1 cellular context compared by ENCODE assay signal in the genomic region with DNA sequence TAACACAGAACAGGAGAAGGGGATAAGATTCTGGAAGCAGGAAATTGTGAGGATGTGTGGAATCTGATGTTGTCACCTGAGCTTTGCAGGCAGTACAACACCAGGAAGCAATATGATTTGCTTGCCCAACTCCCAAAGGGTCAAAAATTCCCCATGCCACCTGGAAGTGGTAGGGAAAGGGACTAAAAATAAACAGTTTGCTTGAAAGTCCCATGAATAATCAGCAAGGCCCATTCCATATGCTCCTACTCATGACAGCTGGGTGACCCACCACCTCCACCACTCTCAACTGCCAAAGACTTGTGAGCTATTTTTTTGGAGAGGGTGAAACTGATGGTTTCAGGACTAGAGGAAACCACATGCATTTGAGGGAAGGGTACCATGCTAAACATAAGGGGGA.
TF ChIP-seq lines count a peak whose summit lies in the region.

No MANE protein-coding gene starts in this region.

TF ChIP-seq in H1, 55 proteins besides CTCF, POLR2A, EP300 and RAD21 (continued from another document):
- TF ChIP-seq, protein P1, sequence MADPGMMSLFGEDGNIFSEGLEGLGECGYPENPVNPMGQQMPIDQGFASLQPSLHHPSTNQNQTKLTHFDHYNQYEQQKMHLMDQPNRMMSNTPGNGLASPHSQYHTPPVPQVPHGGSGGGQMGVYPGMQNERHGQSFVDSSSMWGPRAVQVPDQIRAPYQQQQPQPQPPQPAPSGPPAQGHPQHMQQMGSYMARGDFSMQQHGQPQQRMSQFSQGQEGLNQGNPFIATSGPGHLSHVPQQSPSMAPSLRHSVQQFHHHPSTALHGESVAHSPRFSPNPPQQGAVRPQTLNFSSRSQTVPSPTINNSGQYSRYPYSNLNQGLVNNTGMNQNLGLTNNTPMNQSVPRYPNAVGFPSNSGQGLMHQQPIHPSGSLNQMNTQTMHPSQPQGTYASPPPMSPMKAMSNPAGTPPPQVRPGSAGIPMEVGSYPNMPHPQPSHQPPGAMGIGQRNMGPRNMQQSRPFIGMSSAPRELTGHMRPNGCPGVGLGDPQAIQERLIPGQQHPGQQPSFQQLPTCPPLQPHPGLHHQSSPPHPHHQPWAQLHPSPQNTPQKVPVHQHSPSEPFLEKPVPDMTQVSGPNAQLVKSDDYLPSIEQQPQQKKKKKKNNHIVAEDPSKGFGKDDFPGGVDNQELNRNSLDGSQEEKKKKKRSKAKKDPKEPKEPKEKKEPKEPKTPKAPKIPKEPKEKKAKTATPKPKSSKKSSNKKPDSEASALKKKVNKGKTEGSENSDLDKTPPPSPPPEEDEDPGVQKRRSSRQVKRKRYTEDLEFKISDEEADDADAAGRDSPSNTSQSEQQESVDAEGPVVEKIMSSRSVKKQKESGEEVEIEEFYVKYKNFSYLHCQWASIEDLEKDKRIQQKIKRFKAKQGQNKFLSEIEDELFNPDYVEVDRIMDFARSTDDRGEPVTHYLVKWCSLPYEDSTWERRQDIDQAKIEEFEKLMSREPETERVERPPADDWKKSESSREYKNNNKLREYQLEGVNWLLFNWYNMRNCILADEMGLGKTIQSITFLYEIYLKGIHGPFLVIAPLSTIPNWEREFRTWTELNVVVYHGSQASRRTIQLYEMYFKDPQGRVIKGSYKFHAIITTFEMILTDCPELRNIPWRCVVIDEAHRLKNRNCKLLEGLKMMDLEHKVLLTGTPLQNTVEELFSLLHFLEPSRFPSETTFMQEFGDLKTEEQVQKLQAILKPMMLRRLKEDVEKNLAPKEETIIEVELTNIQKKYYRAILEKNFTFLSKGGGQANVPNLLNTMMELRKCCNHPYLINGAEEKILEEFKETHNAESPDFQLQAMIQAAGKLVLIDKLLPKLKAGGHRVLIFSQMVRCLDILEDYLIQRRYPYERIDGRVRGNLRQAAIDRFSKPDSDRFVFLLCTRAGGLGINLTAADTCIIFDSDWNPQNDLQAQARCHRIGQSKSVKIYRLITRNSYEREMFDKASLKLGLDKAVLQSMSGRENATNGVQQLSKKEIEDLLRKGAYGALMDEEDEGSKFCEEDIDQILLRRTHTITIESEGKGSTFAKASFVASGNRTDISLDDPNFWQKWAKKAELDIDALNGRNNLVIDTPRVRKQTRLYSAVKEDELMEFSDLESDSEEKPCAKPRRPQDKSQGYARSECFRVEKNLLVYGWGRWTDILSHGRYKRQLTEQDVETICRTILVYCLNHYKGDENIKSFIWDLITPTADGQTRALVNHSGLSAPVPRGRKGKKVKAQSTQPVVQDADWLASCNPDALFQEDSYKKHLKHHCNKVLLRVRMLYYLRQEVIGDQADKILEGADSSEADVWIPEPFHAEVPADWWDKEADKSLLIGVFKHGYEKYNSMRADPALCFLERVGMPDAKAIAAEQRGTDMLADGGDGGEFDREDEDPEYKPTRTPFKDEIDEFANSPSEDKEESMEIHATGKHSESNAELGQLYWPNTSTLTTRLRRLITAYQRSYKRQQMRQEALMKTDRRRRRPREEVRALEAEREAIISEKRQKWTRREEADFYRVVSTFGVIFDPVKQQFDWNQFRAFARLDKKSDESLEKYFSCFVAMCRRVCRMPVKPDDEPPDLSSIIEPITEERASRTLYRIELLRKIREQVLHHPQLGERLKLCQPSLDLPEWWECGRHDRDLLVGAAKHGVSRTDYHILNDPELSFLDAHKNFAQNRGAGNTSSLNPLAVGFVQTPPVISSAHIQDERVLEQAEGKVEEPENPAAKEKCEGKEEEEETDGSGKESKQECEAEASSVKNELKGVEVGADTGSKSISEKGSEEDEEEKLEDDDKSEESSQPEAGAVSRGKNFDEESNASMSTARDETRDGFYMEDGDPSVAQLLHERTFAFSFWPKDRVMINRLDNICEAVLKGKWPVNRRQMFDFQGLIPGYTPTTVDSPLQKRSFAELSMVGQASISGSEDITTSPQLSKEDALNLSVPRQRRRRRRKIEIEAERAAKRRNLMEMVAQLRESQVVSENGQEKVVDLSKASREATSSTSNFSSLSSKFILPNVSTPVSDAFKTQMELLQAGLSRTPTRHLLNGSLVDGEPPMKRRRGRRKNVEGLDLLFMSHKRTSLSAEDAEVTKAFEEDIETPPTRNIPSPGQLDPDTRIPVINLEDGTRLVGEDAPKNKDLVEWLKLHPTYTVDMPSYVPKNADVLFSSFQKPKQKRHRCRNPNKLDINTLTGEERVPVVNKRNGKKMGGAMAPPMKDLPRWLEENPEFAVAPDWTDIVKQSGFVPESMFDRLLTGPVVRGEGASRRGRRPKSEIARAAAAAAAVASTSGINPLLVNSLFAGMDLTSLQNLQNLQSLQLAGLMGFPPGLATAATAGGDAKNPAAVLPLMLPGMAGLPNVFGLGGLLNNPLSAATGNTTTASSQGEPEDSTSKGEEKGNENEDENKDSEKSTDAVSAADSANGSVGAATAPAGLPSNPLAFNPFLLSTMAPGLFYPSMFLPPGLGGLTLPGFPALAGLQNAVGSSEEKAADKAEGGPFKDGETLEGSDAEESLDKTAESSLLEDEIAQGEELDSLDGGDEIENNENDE (IDR thresholded peaks at IDR 0.05; ENCODE audit: insufficient replicate concordance, low read length), result no peak
TF ChIP-seq in H1: peak in this region for 0.
